Comparison of ENCODE assay signal across 16 cellular contexts in genomic region chr2:234669611-234670010, GRCh38.
DNase-seq lines count a peak whose midpoint lies in the region; ATAC-seq and TF ChIP-seq lines count a peak whose summit lies in the region.
"Had no signal": no experiment of that assay in that cellular context is flagged by ENCODE, and none has a peak within 500 bp of the region (broad histone marks: within the 10 kb centered on the region; RNA-seq: fewer than 3 reads in every experiment).

No MANE protein-coding gene starts in this region.

- peaks cover 26% of the 10 kb centered on the region for H3K36me3 Mint-ChIP-seq in glutamatergic neuron (ENCODE audit: unreplicated experiment)

- H3K4me3 Mint-ChIP-seq in glutamatergic neuron (ENCODE audit: unreplicated experiment) = no peak overlapping the region
- H3K4me3 Mint-ChIP-seq: B cell had no signal

- H3K9me3 Mint-ChIP-seq in glutamatergic neuron (ENCODE audit: unreplicated experiment) = no peaks in the 10 kb centered on the region

- no peaks in the 10 kb centered on the region for H3K36me3 ChIP-seq in right atrium auricular region
- H3K36me3 ChIP-seq: thoracic aorta had no signal

- H3K4me1 Mint-ChIP-seq in glutamatergic neuron (ENCODE audit: low read depth, unreplicated experiment) = peaks cover 6% of the 10 kb centered on the region
- H3K4me1 Mint-ChIP-seq: B cell had no signal

- H3K27me3 Mint-ChIP-seq in glutamatergic neuron (ENCODE audit: unreplicated experiment) = no peaks in the 10 kb centered on the region

- H3K27ac Mint-ChIP-seq in glutamatergic neuron (ENCODE audit: unreplicated experiment) = no peak overlapping the region
- H3K27ac Mint-ChIP-seq: B cell had no signal

- DNase-seq in right atrium auricular region (ENCODE audit: low spot score) (peak; percentile 26), left ventricle myocardium superior (no peak), SK-MEL-5 (ENCODE audit: low read depth, low spot score) (peak; percentile 62), glutamatergic neuron (no peak), foreskin melanocyte (no peak)
- DNase-seq: activated CD4-positive, alpha-beta T cell treated with anti-CD3 and anti-CD28 coated beads for 48 hours; activated T-cell treated with anti-CD3 and anti-CD28 coated beads for 4 hours; dorsolateral prefrontal cortex; NCI-H1048; NCI-H2227 treated with DMSO at 0.1 percent for 48 hours had no signal

- no peaks in the 10 kb centered on the region for H3K27me3 ChIP-seq in right atrium auricular region

- intact Hi-C loops in left ventricle myocardium superior (cut with micrococcal nuclease) = no loop called here

- in situ Hi-C loops in SK-MEL-5 (cut with HindIII; ENCODE audit: low pct_unique_long_range_greater_than_20kb, low sequenced_read_pairs) = no loop called here

- no peaks in the 10 kb centered on the region for H3K4me1 ChIP-seq in right atrium auricular region
- H3K4me1 ChIP-seq: parathyroid adenoma had no signal

- ATAC-seq in left ventricle myocardium superior (no peak), HG02623 (IDR thresholded peaks at IDR 0.05; ENCODE audit: unreplicated experiment) (no peak), HG02852 (IDR thresholded peaks at IDR 0.05; ENCODE audit: unreplicated experiment) (no peak), HG02884 (IDR thresholded peaks at IDR 0.05; ENCODE audit: unreplicated experiment) (no peak)

- H3K4me3 ChIP-seq in right atrium auricular region = no peak overlapping the region
- H3K4me3 ChIP-seq: dorsolateral prefrontal cortex, thoracic aorta had no signal

- TF ChIP-seq CTCF in right atrium auricular region (IDR thresholded peaks at IDR 0.05) = peak in 1 of 2 donors; percentile 12
- TF ChIP-seq CTCF in glutamatergic neuron (IDR thresholded peaks at IDR 0.05; ENCODE audit: partially characterized antibody, unreplicated experiment) = peak; percentile 31

- H3K9me3 ChIP-seq in right atrium auricular region = peaks cover 0 to 3% of the 10 kb centered on the region in 2 donors
- H3K9me3 ChIP-seq: thoracic aorta had no signal

- no peak overlapping the region for H3K27ac ChIP-seq in right atrium auricular region
- H3K27ac ChIP-seq: parathyroid adenoma, thoracic aorta had no signal

Comparison
In these comparisons a context has a peak if more than half of its experiments do, and no peak if none do; other contexts are left out.
1. DNase-seq: peak in right atrium auricular region (single experiment) and SK-MEL-5 (single experiment); none in left ventricle myocardium superior (single experiment), glutamatergic neuron (single experiment) and foreskin melanocyte (single experiment).